In the genomic region with DNA sequence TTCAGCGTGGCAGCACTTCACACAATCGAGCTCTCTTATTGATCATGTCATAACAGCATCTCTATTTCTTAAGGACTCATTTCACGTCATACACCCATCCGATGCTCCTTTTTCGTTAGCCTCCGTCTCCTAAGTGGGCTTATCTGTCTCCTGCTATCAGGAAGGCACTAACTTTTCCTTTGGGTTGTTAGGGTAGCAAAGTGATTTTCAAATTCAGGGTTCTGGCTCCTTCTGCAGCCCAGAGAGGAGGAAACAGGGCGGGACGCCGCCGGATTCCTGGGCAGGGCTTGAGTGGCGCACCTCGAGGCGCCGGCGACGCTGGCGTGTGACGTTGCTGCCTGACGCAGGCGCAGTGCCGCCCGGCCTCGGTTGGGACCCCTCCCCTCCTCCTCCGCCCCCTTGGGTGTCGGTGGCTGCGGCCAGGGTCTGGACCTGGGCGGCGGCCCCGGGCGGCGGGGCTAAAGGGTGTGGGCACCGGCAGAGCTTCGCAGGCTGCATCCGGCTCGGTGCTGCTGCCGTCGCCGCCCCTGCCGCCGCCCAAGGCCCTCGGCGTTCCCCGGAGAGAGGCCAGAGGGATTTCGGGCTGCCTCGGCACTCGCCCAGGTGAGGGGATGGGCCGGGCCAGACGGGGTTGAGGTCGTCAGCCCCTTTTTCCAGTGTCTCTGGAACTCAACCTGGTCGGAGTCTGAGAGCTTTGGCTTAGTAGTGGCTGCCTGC, we compare ENCODE assay signal across 8 cellular contexts. TPM values are rescaled to one million over a fixed set of nuclear protein-coding genes. Genes with fewer than 3 reads are reported as not detected.
DNase-seq lines count a peak whose midpoint lies in the region; ATAC-seq, FAIRE-seq and TF ChIP-seq lines count a peak whose summit lies in the region.

A gene with protein sequence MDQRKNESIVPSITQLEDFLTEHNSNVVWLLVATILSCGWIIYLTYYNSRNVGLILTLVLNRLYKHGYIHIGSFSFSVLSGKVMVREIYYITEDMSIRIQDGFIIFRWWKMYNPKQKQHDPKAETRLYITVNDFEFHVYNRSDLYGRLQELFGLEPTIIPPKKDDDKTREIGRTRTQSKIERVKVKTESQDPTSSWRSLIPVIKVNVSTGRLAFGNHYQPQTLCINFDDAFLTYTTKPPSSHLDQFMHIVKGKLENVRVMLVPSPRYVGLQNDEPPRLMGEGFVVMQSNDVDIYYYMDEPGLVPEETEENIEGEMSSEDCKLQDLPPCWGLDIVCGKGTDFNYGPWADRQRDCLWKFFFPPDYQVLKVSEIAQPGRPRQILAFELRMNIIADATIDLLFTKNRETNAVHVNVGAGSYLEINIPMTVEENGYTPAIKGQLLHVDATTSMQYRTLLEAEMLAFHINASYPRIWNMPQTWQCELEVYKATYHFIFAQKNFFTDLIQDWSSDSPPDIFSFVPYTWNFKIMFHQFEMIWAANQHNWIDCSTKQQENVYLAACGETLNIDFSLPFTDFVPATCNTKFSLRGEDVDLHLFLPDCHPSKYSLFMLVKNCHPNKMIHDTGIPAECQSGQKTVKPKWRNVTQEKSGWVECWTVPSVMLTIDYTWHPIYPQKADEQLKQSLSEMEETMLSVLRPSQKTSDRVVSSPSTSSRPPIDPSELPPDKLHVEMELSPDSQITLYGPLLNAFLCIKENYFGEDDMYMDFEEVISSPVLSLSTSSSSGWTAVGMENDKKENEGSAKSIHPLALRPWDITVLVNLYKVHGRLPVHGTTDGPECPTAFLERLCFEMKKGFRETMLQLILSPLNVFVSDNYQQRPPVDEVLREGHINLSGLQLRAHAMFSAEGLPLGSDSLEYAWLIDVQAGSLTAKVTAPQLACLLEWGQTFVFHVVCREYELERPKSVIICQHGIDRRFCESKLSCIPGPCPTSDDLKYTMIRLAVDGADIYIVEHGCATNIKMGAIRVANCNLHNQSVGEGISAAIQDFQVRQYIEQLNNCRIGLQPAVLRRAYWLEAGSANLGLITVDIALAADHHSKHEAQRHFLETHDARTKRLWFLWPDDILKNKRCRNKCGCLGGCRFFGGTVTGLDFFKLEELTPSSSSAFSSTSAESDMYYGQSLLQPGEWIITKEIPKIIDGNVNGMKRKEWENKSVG (N-terminal part only) (plus strand): TSS at position 350 of the 717 bp plus-strand sequence. CDS start 18,317 bp downstream, outside the sequence.

- no peaks in the 10 kb centered on the region for H3K9me3 Mint-ChIP-seq in T-helper 2 cell treated with Interferon-gamma antibody and Interleukin-4, amounts not matched to agents 5 μg/mL and 100 μg/mL, for 36 hours
- no peaks in the 10 kb centered on the region for H3K9me3 Mint-ChIP-seq in astrocyte (ENCODE audit: unreplicated experiment)

- no peaks in the 10 kb centered on the region for H3K27me3 Mint-ChIP-seq in T-helper 2 cell treated with Interferon-gamma antibody and Interleukin-4, amounts not matched to agents 5 μg/mL and 100 μg/mL, for 36 hours (ENCODE audit: low read depth)
- no peaks in the 10 kb centered on the region for H3K27me3 Mint-ChIP-seq in astrocyte (ENCODE audit: low read depth, unreplicated experiment)

- peak; percentile 84 for TF ChIP-seq POLR2A in GM15510 (IDR thresholded peaks at IDR 0.05; ENCODE audit: borderline replicate concordance, extremely low read depth, insufficient read length)

- H3K36me3 ChIP-seq in astrocyte (ENCODE audit: insufficient read depth, low read length) (no peaks in the 10 kb centered on the region), rectal smooth muscle tissue (ENCODE audit: control insufficient read depth, insufficient read depth, low read length) (peaks cover 3% of the 10 kb centered on the region), aorta (ENCODE audit: control insufficient read depth in 1 of 2, insufficient read depth in 2 of 2, low read length in 1 of 2) (no peaks in the 10 kb centered on the region)

- 0% methylated on average over 45 to 50 of the region's 50 CpGs for WGBS in aorta, 2 donors

- no peak for TF ChIP-seq CTCF in astrocyte (IDR thresholded peaks at IDR 0.05; ENCODE audit: insufficient read depth, low read depth, low read length)

- peak; percentile 86 for DNase-seq in NCI-H146 (lab: John Stamatoyannopoulos, UW)
- DNase-seq in T-helper 2 cell treated with Interferon-gamma antibody and Interleukin-4, amounts not matched to agents 5 μg/mL and 100 μg/mL, for 36 hours (ENCODE audit: low spot score): peak; percentile 89
- DNase-seq in astrocyte (ENCODE audit: low read depth): peak; percentile 63
- DNase-seq in hepatic stellate cell (ENCODE audit: low spot score): peak; percentile 89
- DNase-seq in aorta: peak; percentile 93 to 97

- intact Hi-C loops in aorta (cut with DNase I): no loop called here

- H3K36me3 Mint-ChIP-seq in T-helper 2 cell treated with Interferon-gamma antibody and Interleukin-4, amounts not matched to agents 5 μg/mL and 100 μg/mL, for 36 hours (ENCODE audit: low read depth): peaks cover 20% of the 10 kb centered on the region
- peaks cover 6% of the 10 kb centered on the region for H3K36me3 Mint-ChIP-seq in astrocyte (ENCODE audit: low read depth, unreplicated experiment)

- peak within 1 kb of the TSS; percentile 98 for H2AFZ ChIP-seq in astrocyte (ENCODE audit: low read depth, low read length)

- FAIRE-seq in astrocyte (lab: Jason Lieb, UNC): peak; percentile 45

- no peaks in the 10 kb centered on the region for H3K27me3 ChIP-seq in astrocyte (ENCODE audit: insufficient read depth, low read length)
- H3K27me3 ChIP-seq in rectal smooth muscle tissue (ENCODE audit: control insufficient read depth, insufficient read depth, low read length): no peaks in the 10 kb centered on the region
- no peaks in the 10 kb centered on the region for H3K27me3 ChIP-seq in aorta (ENCODE audit: control insufficient read depth in 1 of 2, insufficient read depth in 2 of 2, low read length in 1 of 2)

- peaks cover 26% of the 10 kb centered on the region for H3K79me2 ChIP-seq in astrocyte (ENCODE audit: insufficient read depth, low read length)

- H3K4me2 ChIP-seq in astrocyte (ENCODE audit: low read length): peak within 1 kb of the TSS; percentile 96

- H3K9ac ChIP-seq in astrocyte (ENCODE audit: low read length) (peak within 1 kb of the TSS; percentile 93), rectal smooth muscle tissue (ENCODE audit: low read length) (peak within 1 kb of the TSS; percentile 96)

- H3K27ac ChIP-seq in astrocyte (ENCODE audit: low read depth, low read length) (peak within 1 kb of the TSS; percentile 69), rectal smooth muscle tissue (ENCODE audit: low read depth, low read length) (peak within 1 kb of the TSS; percentile 78), aorta (ENCODE audit: low read depth in 1 of 2, low read length in 2 of 2) (peak within 1 kb of the TSS; percentile 46 to 63)

- H3K4me3 Mint-ChIP-seq in T-helper 2 cell treated with Interferon-gamma antibody and Interleukin-4, amounts not matched to agents 5 μg/mL and 100 μg/mL, for 36 hours: peak within 1 kb of the TSS; percentile 94
- peak within 1 kb of the TSS; percentile 95 for H3K4me3 Mint-ChIP-seq in astrocyte (ENCODE audit: unreplicated experiment)

- peaks cover 8% of the 10 kb centered on the region for H3K4me1 ChIP-seq in astrocyte (ENCODE audit: insufficient read depth, low read length)
- H3K4me1 ChIP-seq in rectal smooth muscle tissue (ENCODE audit: control insufficient read depth, insufficient read depth, low read length): peaks cover 3% of the 10 kb centered on the region
- peaks cover 0 to 4% of the 10 kb centered on the region in 2 donors for H3K4me1 ChIP-seq in aorta (ENCODE audit: control insufficient read depth in 1 of 2, insufficient read depth in 2 of 2, low read length in 2 of 2)

- ATAC-seq in HG02852 (IDR thresholded peaks at IDR 0.05; ENCODE audit: unreplicated experiment) (peak; percentile 95), aorta (ENCODE audit: low FRiP score) (peak; percentile 98)

- peaks cover 43% of the 10 kb centered on the region for H3K4me1 Mint-ChIP-seq in T-helper 2 cell treated with Interferon-gamma antibody and Interleukin-4, amounts not matched to agents 5 μg/mL and 100 μg/mL, for 36 hours (ENCODE audit: low read depth)
- H3K4me1 Mint-ChIP-seq in astrocyte (ENCODE audit: low read depth, unreplicated experiment): no peaks in the 10 kb centered on the region

- H4K20me1 ChIP-seq in astrocyte (ENCODE audit: insufficient read depth, low read length): peaks cover 9% of the 10 kb centered on the region

- H3K4me3 ChIP-seq in astrocyte (ENCODE audit: insufficient read depth, low read depth, low read length) (peak within 1 kb of the TSS; percentile 95), rectal smooth muscle tissue (ENCODE audit: low read length) (peak within 1 kb of the TSS; percentile 89), aorta (ENCODE audit: low read length in 2 of 2) (peak within 1 kb of the TSS; percentile 77 to 93)

- peak within 1 kb of the TSS; percentile 96 for H3K27ac Mint-ChIP-seq in T-helper 2 cell treated with Interferon-gamma antibody and Interleukin-4, amounts not matched to agents 5 μg/mL and 100 μg/mL, for 36 hours
- peak within 1 kb of the TSS; percentile 97 for H3K27ac Mint-ChIP-seq in astrocyte (ENCODE audit: unreplicated experiment)

- H3K9me3 ChIP-seq in astrocyte (ENCODE audit: insufficient read depth, low read depth, low read length): no peaks in the 10 kb centered on the region
- H3K9me3 ChIP-seq in aorta (ENCODE audit: control insufficient read depth, low read length): no peaks in the 10 kb centered on the region

RNA-seq across cellular contexts. Expression of the gene that starts here (rescaled TPM):
- total RNA-seq in astrocyte (34.2 and 35.1 TPM in 2 replicates), aorta (100 to 1,000 TPM in 1 of 2 donors, 10 to 100 TPM in 1; 82.6 to 106 TPM)
- 10 to 100 TPM in 1 of 2 donors, 1 to 10 TPM in 1; 7.0 to 40.7 TPM for polyA plus RNA-seq in aorta

Comparison
In these comparisons a context has a peak if more than half of its experiments do, and no peak if none do; other contexts are left out.
1. Peak in every context shown above with its lines: DNase-seq, ATAC-seq, H3K4me3 ChIP-seq and H3K27ac ChIP-seq.